Comparison of ENCODE assay signal across 1 cellular context in the genomic region with DNA sequence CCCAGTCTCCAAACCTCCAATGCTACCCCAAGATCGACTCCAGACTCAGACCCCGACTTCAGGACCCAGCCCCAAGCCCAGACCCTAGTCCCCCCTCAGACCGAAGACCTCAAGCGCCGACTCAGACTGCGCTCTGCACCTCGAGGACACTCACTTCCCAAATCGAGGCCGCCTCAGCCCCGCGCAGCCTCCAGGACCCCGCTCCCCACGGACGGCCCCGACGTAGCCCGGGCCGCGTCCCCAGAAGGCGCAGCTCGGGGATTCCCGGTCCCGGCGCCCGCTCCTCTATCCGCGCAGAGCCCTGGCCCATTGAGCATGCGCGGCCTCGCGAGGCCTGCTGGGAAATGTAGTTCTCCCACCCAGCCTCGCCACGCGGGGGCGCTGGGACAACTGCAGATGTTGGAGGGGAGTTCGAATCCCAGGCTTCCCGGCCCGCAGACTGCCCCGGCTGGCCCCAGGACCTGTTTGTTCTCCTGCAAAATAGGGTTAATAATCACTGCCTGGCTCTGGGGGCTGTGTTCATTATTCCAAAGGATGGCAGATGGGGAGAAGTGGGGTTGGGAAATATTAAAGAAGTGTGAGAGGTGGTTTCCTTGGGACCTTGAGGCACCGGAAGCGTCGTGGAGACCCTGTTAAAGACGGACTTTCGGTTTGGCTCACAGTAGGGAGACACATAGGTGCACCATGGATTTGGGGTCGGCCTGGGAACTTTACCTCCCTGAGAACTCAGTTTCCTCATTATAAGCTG.
A peak's percentile ranks its signal among the peaks of the same experiment; 100 is the strongest.
TF ChIP-seq lines count a peak whose summit lies in the region.

A gene with protein sequence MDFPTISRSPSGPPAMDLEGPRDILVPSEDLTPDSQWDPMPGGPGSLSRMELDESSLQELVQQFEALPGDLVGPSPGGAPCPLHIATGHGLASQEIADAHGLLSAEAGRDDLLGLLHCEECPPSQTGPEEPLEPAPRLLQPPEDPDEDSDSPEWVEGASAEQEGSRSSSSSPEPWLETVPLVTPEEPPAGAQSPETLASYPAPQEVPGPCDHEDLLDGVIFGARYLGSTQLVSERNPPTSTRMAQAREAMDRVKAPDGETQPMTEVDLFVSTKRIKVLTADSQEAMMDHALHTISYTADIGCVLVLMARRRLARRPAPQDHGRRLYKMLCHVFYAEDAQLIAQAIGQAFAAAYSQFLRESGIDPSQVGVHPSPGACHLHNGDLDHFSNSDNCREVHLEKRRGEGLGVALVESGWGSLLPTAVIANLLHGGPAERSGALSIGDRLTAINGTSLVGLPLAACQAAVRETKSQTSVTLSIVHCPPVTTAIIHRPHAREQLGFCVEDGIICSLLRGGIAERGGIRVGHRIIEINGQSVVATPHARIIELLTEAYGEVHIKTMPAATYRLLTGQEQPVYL (minus strand): TSS at position 311 of the 748 bp plus-strand sequence. CDS start 1,428 bp downstream, outside the sequence.

TF ChIP-seq in K562, 482 proteins besides CTCF, POLR2A, EP300 and RAD21 (continued from another document and continues in another):
- TF ChIP-seq HDAC1 (IDR thresholded peaks at IDR 0.05) (peak in 1 of 2 experiments; percentile 44; a peak in 2 of 4 replicates), IFI16 (CRISPR knock-in tag; IDR thresholded peaks at IDR 0.05) (no peak), ZNF184 (CRISPR knock-in tag; IDR thresholded peaks at IDR 0.05) (no peak), MAX (CRISPR knock-in tag; IDR thresholded peaks at IDR 0.05) (peak; percentile 69), RFX5 (IDR thresholded peaks at IDR 0.05; ENCODE audit: low read depth, low read length) (no peak), MCM3 (IDR thresholded peaks at IDR 0.05) (no peak), E2F4 (CRISPR knock-in tag; IDR thresholded peaks at IDR 0.05; ENCODE audit: low read depth) (no peak), CGGBP1 (CRISPR knock-in tag; IDR thresholded peaks at IDR 0.05) (no peak), SMARCE1 (IDR thresholded peaks at IDR 0.05) (peak; percentile 36; the same call in 1 of the 2 replicates), TFE3 (CRISPR knock-in tag; IDR thresholded peaks at IDR 0.05) (no peak), SAFB (IDR thresholded peaks at IDR 0.05; ENCODE audit: borderline replicate concordance, low read depth, low read length) (no peak), NR1H2 (CRISPR knock-in tag; IDR thresholded peaks at IDR 0.05) (no peak), ZNF668 (CRISPR knock-in tag; IDR thresholded peaks at IDR 0.05) (no peak), ASH1L (IDR thresholded peaks at IDR 0.05; ENCODE audit: borderline replicate concordance, low read depth, partially characterized antibody) (peak; percentile 67), ZC3H8 (IDR thresholded peaks at IDR 0.05) (peak; percentile 57; the same call in 1 of the 2 replicates), HOXB6 (CRISPR knock-in tag; IDR thresholded peaks at IDR 0.05; ENCODE audit: borderline replicate concordance) (no peak), RFX7 (CRISPR knock-in tag; IDR thresholded peaks at IDR 0.05) (no peak), ETV6 (IDR thresholded peaks at IDR 0.05; ENCODE audit: borderline replicate concordance in 1 of 2, low read depth in 2 of 2, low read length in 1 of 2) (no peak), ETV6 (CRISPR knock-in tag; IDR thresholded peaks at IDR 0.05; ENCODE audit: borderline replicate concordance) (no peak), CXXC5 (CRISPR knock-in tag; IDR thresholded peaks at IDR 0.05) (peak; percentile 70), SRSF7 (optimal IDR thresholded peaks at IDR 0.05; ENCODE audit: low read depth, low read length) (no peak), BRD4 (IDR thresholded peaks at IDR 0.05) (no peak), SLC30A9 (CRISPR knock-in tag; IDR thresholded peaks at IDR 0.05) (no peak), JUNB (CRISPR knock-in tag; conservative IDR thresholded peaks at IDR 0.05) (no peak), ZNF232 (CRISPR knock-in tag; IDR thresholded peaks at IDR 0.05) (no peak), RBM14 (IDR thresholded peaks at IDR 0.05; ENCODE audit: borderline replicate concordance, insufficient read depth, low read depth, low read length) (no peak), CEBPG (CRISPR knock-in tag; IDR thresholded peaks at IDR 0.05) (no peak), CEBPG (tag; conservative IDR thresholded peaks at IDR 0.05 in 1 of 2, IDR thresholded peaks at IDR 0.05 in 1 of 2) (no peak), MAFK (IDR thresholded peaks at IDR 0.05; ENCODE audit: low read length) (no peak; the same call in 1 of the 2 replicates), CBX8 (IDR thresholded peaks at IDR 0.05; ENCODE audit: borderline replicate concordance, extremely low read depth, low read depth, low read length, poor library complexity, severe bottlenecking) (no peak), HDGF (IDR thresholded peaks at IDR 0.05) (no peak), FOXJ2 (tag; IDR thresholded peaks at IDR 0.05) (peak; percentile 39; the same call in 1 of the 2 replicates), NR2C2 (CRISPR knock-in tag; IDR thresholded peaks at IDR 0.05) (peak; percentile 66), NR2C2 (tag; IDR thresholded peaks at IDR 0.05) (no peak), BRF1 (IDR thresholded peaks at IDR 0.05; ENCODE audit: borderline replicate concordance, extremely low read depth, insufficient read length) (no peak), RCOR1 (IDR thresholded peaks at IDR 0.05; ENCODE audit: borderline replicate concordance in 1 of 2, low read depth in 2 of 2, low read length in 2 of 2) (peak in 1 of 2 experiments; percentile 65; a peak in 3 of 4 replicates), HDAC3 (IDR thresholded peaks at IDR 0.05; ENCODE audit: borderline replicate concordance, partially characterized antibody) (peak; percentile 83)
- TF ChIP-seq, protein P1, sequence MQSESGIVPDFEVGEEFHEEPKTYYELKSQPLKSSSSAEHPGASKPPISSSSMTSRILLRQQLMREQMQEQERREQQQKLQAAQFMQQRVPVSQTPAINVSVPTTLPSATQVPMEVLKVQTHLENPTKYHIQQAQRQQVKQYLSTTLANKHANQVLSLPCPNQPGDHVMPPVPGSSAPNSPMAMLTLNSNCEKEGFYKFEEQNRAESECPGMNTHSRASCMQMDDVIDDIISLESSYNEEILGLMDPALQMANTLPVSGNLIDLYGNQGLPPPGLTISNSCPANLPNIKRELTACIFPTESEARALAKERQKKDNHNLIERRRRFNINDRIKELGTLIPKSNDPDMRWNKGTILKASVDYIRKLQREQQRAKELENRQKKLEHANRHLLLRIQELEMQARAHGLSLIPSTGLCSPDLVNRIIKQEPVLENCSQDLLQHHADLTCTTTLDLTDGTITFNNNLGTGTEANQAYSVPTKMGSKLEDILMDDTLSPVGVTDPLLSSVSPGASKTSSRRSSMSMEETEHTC (IDR thresholded peaks at IDR 0.05) = no peak
- TF ChIP-seq, protein P2, sequence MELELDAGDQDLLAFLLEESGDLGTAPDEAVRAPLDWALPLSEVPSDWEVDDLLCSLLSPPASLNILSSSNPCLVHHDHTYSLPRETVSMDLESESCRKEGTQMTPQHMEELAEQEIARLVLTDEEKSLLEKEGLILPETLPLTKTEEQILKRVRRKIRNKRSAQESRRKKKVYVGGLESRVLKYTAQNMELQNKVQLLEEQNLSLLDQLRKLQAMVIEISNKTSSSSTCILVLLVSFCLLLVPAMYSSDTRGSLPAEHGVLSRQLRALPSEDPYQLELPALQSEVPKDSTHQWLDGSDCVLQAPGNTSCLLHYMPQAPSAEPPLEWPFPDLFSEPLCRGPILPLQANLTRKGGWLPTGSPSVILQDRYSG (tag; conservative IDR thresholded peaks at IDR 0.05; ENCODE audit: low read depth) = no peak
- TF ChIP-seq, protein P3, sequence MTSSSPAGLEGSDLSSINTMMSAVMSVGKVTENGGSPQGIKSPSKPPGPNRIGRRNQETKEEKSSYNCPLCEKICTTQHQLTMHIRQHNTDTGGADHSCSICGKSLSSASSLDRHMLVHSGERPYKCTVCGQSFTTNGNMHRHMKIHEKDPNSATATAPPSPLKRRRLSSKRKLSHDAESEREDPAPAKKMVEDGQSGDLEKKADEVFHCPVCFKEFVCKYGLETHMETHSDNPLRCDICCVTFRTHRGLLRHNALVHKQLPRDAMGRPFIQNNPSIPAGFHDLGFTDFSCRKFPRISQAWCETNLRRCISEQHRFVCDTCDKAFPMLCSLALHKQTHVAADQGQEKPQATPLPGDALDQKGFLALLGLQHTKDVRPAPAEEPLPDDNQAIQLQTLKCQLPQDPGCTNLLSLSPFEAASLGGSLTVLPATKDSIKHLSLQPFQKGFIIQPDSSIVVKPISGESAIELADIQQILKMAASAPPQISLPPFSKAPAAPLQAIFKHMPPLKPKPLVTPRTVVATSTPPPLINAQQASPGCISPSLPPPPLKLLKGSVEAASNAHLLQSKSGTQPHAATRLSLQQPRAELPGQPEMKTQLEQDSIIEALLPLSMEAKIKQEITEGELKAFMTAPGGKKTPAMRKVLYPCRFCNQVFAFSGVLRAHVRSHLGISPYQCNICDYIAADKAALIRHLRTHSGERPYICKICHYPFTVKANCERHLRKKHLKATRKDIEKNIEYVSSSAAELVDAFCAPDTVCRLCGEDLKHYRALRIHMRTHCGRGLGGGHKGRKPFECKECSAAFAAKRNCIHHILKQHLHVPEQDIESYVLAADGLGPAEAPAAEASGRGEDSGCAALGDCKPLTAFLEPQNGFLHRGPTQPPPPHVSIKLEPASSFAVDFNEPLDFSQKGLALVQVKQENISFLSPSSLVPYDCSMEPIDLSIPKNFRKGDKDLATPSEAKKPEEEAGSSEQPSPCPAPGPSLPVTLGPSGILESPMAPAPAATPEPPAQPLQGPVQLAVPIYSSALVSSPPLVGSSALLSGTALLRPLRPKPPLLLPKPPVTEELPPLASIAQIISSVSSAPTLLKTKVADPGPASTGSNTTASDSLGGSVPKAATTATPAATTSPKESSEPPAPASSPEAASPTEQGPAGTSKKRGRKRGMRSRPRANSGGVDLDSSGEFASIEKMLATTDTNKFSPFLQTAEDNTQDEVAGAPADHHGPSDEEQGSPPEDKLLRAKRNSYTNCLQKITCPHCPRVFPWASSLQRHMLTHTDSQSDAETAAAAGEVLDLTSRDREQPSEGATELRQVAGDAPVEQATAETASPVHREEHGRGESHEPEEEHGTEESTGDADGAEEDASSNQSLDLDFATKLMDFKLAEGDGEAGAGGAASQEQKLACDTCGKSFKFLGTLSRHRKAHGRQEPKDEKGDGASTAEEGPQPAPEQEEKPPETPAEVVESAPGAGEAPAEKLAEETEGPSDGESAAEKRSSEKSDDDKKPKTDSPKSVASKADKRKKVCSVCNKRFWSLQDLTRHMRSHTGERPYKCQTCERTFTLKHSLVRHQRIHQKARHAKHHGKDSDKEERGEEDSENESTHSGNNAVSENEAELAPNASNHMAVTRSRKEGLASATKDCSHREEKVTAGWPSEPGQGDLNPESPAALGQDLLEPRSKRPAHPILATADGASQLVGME (CRISPR knock-in tag; IDR thresholded peaks at IDR 0.05) = 0 out of 2 replicates have a peak, but pooled peaks have one; percentile 56
- TF ChIP-seq, protein P4, sequence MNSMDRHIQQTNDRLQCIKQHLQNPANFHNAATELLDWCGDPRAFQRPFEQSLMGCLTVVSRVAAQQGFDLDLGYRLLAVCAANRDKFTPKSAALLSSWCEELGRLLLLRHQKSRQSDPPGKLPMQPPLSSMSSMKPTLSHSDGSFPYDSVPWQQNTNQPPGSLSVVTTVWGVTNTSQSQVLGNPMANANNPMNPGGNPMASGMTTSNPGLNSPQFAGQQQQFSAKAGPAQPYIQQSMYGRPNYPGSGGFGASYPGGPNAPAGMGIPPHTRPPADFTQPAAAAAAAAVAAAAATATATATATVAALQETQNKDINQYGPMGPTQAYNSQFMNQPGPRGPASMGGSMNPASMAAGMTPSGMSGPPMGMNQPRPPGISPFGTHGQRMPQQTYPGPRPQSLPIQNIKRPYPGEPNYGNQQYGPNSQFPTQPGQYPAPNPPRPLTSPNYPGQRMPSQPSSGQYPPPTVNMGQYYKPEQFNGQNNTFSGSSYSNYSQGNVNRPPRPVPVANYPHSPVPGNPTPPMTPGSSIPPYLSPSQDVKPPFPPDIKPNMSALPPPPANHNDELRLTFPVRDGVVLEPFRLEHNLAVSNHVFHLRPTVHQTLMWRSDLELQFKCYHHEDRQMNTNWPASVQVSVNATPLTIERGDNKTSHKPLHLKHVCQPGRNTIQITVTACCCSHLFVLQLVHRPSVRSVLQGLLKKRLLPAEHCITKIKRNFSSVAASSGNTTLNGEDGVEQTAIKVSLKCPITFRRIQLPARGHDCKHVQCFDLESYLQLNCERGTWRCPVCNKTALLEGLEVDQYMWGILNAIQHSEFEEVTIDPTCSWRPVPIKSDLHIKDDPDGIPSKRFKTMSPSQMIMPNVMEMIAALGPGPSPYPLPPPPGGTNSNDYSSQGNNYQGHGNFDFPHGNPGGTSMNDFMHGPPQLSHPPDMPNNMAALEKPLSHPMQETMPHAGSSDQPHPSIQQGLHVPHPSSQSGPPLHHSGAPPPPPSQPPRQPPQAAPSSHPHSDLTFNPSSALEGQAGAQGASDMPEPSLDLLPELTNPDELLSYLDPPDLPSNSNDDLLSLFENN (IDR thresholded peaks at IDR 0.05; ENCODE audit: low read depth in 2 of 2, low read length in 2 of 2) = peak; percentile 17 to 53; a peak in 2 of 4 replicates
